ENCODE assay signal across 9 cellular contexts in the genomic region with DNA sequence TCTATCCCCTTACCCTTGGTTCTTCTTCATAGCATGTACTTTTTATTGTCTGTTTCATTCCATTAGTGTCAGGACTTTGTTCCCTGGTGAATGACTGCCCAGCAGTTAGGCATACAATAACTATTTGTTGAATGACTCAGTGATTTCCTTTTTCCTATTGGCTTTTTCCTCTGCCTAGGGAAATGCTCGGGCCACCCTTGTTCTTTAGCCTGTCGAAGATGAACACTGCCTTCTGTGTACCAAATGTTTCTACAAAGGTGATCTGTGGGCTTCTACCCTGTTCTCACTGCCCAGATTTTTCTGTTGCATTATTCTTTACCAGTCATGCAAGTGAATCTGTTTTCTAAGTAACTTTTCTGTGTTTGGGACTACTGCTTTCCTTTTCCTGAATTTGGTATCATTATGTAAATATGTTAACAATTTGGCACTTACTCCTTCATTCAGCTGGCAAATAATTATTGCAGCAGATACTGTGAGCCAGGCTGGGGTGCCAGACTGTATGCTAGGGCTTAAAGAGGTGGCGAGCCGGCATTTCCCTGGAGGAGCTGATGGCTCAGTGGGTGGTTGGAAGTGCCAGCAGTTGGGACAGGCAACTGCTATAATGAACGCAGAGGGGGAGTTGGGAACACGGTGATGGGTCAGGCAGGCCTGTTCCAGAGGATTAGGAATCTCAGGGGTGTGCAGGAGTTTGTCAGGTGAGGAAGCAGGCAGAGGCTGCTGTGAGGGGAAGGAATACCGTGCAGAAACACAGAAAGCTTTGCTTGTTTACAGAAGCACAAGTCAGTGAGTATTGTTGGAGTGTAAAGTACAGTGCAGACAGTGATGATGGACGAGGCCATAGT. TPM values are rescaled to one million over a fixed set of nuclear protein-coding genes. Genes with fewer than 3 reads are reported as not detected.
DNase-seq lines count a peak whose midpoint lies in the region; ATAC-seq and TF ChIP-seq lines count a peak whose summit lies in the region.
"Had no signal": no experiment of that assay in that cellular context is flagged by ENCODE, and none has a peak within 500 bp of the region (broad histone marks: within the 10 kb centered on the region; RNA-seq: fewer than 3 reads in every experiment).

No MANE protein-coding gene starts in this region.

- H3K36me3 ChIP-seq in colonic mucosa: no peaks in the 10 kb centered on the region
- peaks cover 0 to 3% (median under 1%) of the 10 kb centered on the region in 4 donors for H3K36me3 ChIP-seq in right lobe of liver

- peak; percentile 88 to 92 (median 92) for ATAC-seq in right lobe of liver
- no peak for ATAC-seq in HG03520 (IDR thresholded peaks at IDR 0.05; ENCODE audit: unreplicated experiment)
- no peak for ATAC-seq in GM19452 (IDR thresholded peaks at IDR 0.05; ENCODE audit: unreplicated experiment)
- no peak for ATAC-seq in HG03521 (IDR thresholded peaks at IDR 0.05; ENCODE audit: unreplicated experiment)

- H3K9me3 ChIP-seq in colonic mucosa: no peaks in the 10 kb centered on the region
- H3K9me3 ChIP-seq in right lobe of liver: no peaks in the 10 kb centered on the region

- H3K4me3 ChIP-seq in colonic mucosa: no peak overlapping the region
- H3K4me3 ChIP-seq in right lobe of liver: no peak overlapping the region

- H3K27me3 ChIP-seq in colonic mucosa (no peaks in the 10 kb centered on the region), right lobe of liver (no peaks in the 10 kb centered on the region)

- peak; percentile 42 for DNase-seq in 8988T
- DNase-seq in HT-29 (ENCODE audit: low spot score): peak; percentile 80
- DNase-seq in colonic mucosa: peak; percentile 53
- DNase-seq in right lobe of liver: peak in 1 of 3 donors; percentile 23
- no peak for DNase-seq in T-helper 9 cell

- intact Hi-C loops in colonic mucosa (cut with DNase I) (no loop called here), right lobe of liver (cut with DNase I) (no loop called here)

- TF ChIP-seq CTCF in colonic mucosa (IDR thresholded peaks at IDR 0.05): no peak
- TF ChIP-seq CTCF in right lobe of liver (IDR thresholded peaks at IDR 0.05): no peak

- no peak for TF ChIP-seq POLR2A in right lobe of liver (IDR thresholded peaks at IDR 0.05)

- 37% methylated on average over 8 of the region's 8 CpGs for WGBS in right lobe of liver (ENCODE audit: insufficient coverage, low coverage, low lambda C conversion rate, missing lambda C conversion rate)

- peak overlapping the region; percentile 77 for H3K27ac ChIP-seq in colonic mucosa
- H3K27ac ChIP-seq in right lobe of liver: peak overlapping the region in 1 of 3 donors; percentile 43
- H3K27ac ChIP-seq: KMS-11 had no signal

- H3K9ac ChIP-seq in colonic mucosa (ENCODE audit: low read depth in 2 of 2, low read length in 2 of 2): peak overlapping the region in 1 of 2 donors; percentile 22
- H3K9ac ChIP-seq: KMS-11 had no signal

- H3K4me1 ChIP-seq in colonic mucosa (peaks cover 8% of the 10 kb centered on the region), right lobe of liver (peaks cover 0 to 32% (median 8%) of the 10 kb centered on the region in 4 donors)

RNA-seq across cellular contexts. Expression of a gene that starts 30.6 kb away (rescaled TPM):
- total RNA-seq in HT-29 (2014; rRNA removed; shearing (Covaris generic)): 18.7 and 22.4 TPM in 2 replicates
- total RNA-seq in colonic mucosa (10 to 100 TPM; 37.3 to 42.0 TPM), right lobe of liver (10 to 100 TPM; 14.1 to 20.9 (median 15.3) TPM)

Comparison
In these comparisons a context has a peak if more than half of its experiments do, and no peak if none do; other contexts are left out.
1. ATAC-seq: peak in right lobe of liver (4 of 4); none in HG03520 (single experiment), GM19452 (single experiment) and HG03521 (single experiment).